8 cellular contexts compared by ENCODE assay signal in genomic region chr4:76948441-76949292, GRCh38. TPM values are rescaled to one million over a fixed set of nuclear protein-coding genes. Genes with fewer than 3 reads are reported as not detected.
DNase-seq lines count a peak whose midpoint lies in the region; ATAC-seq and TF ChIP-seq lines count a peak whose summit lies in the region.

No MANE protein-coding gene starts in this region.

- peaks cover 11% of the 10 kb centered on the region for H3K4me1 ChIP-seq in mesendoderm (ENCODE audit: control insufficient read depth, low read depth, low read length)

- H3K79me2 ChIP-seq in mesendoderm (ENCODE audit: control insufficient read depth, insufficient read depth, low read length) = peaks cover 48% of the 10 kb centered on the region

- H3K79me1 ChIP-seq in mesendoderm (ENCODE audit: low read length) = peaks cover 13% of the 10 kb centered on the region

- H3K27me3 ChIP-seq in mesendoderm (ENCODE audit: insufficient read depth, low read length, poor library complexity) = no peaks in the 10 kb centered on the region

- no peak overlapping the region for H4K8ac ChIP-seq in mesendoderm (ENCODE audit: low read depth, low read length)

- H3K4me3 ChIP-seq in mesendoderm (ENCODE audit: low read length) = peak overlapping the region; percentile 50

- peak overlapping the region; percentile 96 for H3K27ac ChIP-seq in mesendoderm (ENCODE audit: low read depth, low read length)

- H3K23ac ChIP-seq in mesendoderm (ENCODE audit: low read length) = peak overlapping the region; percentile 92

- no peaks in the 10 kb centered on the region for H3K27me3 Mint-ChIP-seq in effector memory CD8-positive, alpha-beta T cell

- TF ChIP-seq CTCF in AG09319 (IDR thresholded peaks at IDR 0.05; ENCODE audit: low read depth, low read length) = peak; percentile 26

- no peak overlapping the region for H2BK15ac ChIP-seq in mesendoderm (replicated peaks; ENCODE audit: low read depth)

- H2AK5ac ChIP-seq in mesendoderm (ENCODE audit: low read length) = no peak overlapping the region

- peaks cover 33% of the 10 kb centered on the region for H3K36me3 Mint-ChIP-seq in effector memory CD8-positive, alpha-beta T cell (ENCODE audit: insufficient read depth)

- peak overlapping the region; percentile 74 for H3K4ac ChIP-seq in mesendoderm (ENCODE audit: low read depth, low read length)

- peak overlapping the region; percentile 97 for H3K56ac ChIP-seq in mesendoderm (ENCODE audit: low read length)

- peak overlapping the region; percentile 84 for H3K9ac ChIP-seq in mesendoderm (ENCODE audit: low read length)

- no peaks in the 10 kb centered on the region for H3K36me3 ChIP-seq in mesendoderm (ENCODE audit: control insufficient read depth, insufficient read depth, low read length)

- no CpG with 5 or more reads among the region's 63 CpGs for WGBS in mesendoderm (ENCODE audit: extremely low coverage, insufficient coverage, low lambda C conversion rate)

- H3K9me3 Mint-ChIP-seq in effector memory CD8-positive, alpha-beta T cell = no peaks in the 10 kb centered on the region

- peak overlapping the region; percentile 87 for H2BK5ac ChIP-seq in mesendoderm (ENCODE audit: low read length)

- H2BK120ac ChIP-seq in mesendoderm (ENCODE audit: low read depth, low read length) = peak overlapping the region; percentile 3

- no peak overlapping the region for H4K5ac ChIP-seq in mesendoderm (ENCODE audit: low read length)

- H3K4me2 ChIP-seq in mesendoderm (ENCODE audit: low read length) = peak overlapping the region; percentile 88

- DNase-seq in AG09319 (ENCODE audit: extremely low read depth, low read depth) (no peak), NCI-H82 (lab: John Stamatoyannopoulos, UW) (peak; percentile 78), mesendoderm (peak; percentile 95)
- DNase-seq in activated CD8-positive, alpha-beta memory T cell treated with anti-CD3 and anti-CD28 coated beads for 4 hours (ENCODE audit: low read depth in 2 of 2) = peak; percentile 43 to 48
- DNase-seq in effector memory CD8-positive, alpha-beta T cell = peak; percentile 56 to 61 (median 59)
- peak; percentile 36 to 41 for DNase-seq in stimulated activated CD8-positive, alpha-beta memory T cell treated with anti-CD3 and anti-CD28 coated beads, Interleukin-2, amount 100 ng/mL, for 48 hours (ENCODE audit: low read depth in 2 of 2)

- peak overlapping the region; percentile 75 to 94 for H3K27ac Mint-ChIP-seq in effector memory CD8-positive, alpha-beta T cell

- peak; percentile 66 for ATAC-seq in GM18907 (IDR thresholded peaks at IDR 0.05; ENCODE audit: unreplicated experiment)
- ATAC-seq in HG03108 (IDR thresholded peaks at IDR 0.05; ENCODE audit: unreplicated experiment) = peak; percentile 34
- ATAC-seq in effector memory CD8-positive, alpha-beta T cell (replicated peaks) = peak; percentile 50

- peak overlapping the region; percentile 98 for H3K18ac ChIP-seq in mesendoderm (ENCODE audit: low read length)

- peaks cover 22 to 29% of the 10 kb centered on the region in 2 donors for H3K4me1 Mint-ChIP-seq in effector memory CD8-positive, alpha-beta T cell (ENCODE audit: low read depth in 2 of 2)

- peak overlapping the region; percentile 91 to 95 for H3K4me3 Mint-ChIP-seq in effector memory CD8-positive, alpha-beta T cell

RNA-seq across cellular contexts. Expression of gene SEPTIN11, which starts 0.9 kb away (rescaled TPM):
- polyA plus RNA-seq in mesendoderm (2013, experiment 1 of 2) = 142 TPM
- polyA plus RNA-seq in mesendoderm (2013, experiment 2 of 2) = 163 TPM

RNA-seq across cellular contexts. Expression of gene SOWAHB, which starts 50.7 kb away (rescaled TPM):
- 0.20 TPM for polyA plus RNA-seq in mesendoderm (2013, experiment 1 of 2)
- 0.15 TPM for polyA plus RNA-seq in mesendoderm (2013, experiment 2 of 2)
